In the genomic region with DNA sequence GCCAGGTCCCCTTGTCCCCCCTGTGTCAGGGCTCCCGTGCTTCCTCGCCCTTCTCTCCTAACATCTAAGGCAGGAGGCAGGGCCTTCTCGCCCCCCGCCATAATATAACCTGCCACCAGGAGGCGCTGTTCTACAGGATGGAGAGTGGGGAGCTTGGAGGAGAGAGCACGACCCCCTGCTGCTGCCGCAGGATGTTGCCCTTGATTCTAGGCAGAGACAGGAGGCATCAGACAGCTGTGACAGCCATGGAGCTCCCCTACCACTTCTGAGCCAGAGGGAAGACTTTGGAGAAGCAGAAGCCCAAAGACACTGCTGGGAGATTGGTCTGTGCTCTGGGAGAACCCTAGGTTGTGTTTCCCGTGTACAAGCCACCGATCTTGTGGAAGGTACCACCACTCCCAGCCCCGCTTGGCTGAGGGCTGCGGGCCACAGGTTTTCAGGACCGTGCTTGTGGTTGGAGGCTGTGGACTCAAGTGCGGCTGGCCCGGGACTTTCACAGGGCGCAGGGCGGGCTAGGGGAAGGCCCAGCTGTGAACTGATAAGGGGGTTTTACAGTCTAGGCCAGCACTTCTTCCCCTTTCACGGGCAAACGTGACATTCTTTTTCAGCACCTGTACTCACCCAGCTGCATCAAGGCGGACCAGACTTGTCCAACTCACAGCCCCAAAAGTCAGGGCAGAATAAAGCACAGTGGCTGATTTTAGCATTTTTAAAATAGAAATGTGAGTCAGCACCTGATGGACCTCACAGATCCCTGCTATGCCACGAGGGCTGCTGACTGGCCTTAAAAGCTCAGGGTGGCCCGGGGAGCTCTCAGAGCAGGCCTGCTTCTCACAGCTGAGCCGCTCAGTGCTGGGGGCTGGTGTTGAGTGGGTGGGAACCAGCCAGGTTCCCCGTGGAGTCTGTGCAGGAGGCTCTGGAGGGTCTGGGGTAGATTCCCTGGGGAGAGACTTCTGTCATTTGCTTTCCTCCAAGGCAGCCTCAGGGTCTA, we compare ENCODE assay signal across 8 cellular contexts. TPM values are rescaled to one million over a fixed set of nuclear protein-coding genes. Genes with fewer than 3 reads are reported as not detected.
DNase-seq lines count a peak whose midpoint lies in the region; ATAC-seq and TF ChIP-seq lines count a peak whose summit lies in the region.

No MANE protein-coding gene starts in this region.

- H3K27me3 ChIP-seq in tibial artery, result no peaks in the 10 kb centered on the region

- no peaks in the 10 kb centered on the region for H3K36me3 Mint-ChIP-seq in osteocyte (ENCODE audit: unreplicated experiment)

- intact Hi-C loops in OCI-LY7 (cut with micrococcal nuclease; ENCODE audit: unreplicated experiment) (loop anchor here (1.0 to 10.0 kb wide), 6 partner anchors 42 to 446 kb away; no protein-coding TSS in a partner anchor), tibial artery (cut with DNase I; ENCODE audit: low total_unique reads) (no loop called here)

- no peaks in the 10 kb centered on the region for H3K9me2 ChIP-seq in OCI-LY7 (ENCODE audit: insufficient read depth, low read length)

- H3K4me1 ChIP-seq in OCI-LY7 (ENCODE audit: insufficient read depth, low read length, poor library complexity, severe bottlenecking) (peaks cover 8% of the 10 kb centered on the region), tibial artery (peaks cover 0 to 4% (median 0%) of the 10 kb centered on the region in 4 donors)

- no peaks in the 10 kb centered on the region for H3K9me3 ChIP-seq in OCI-LY7 (ENCODE audit: low read length)
- no peaks in the 10 kb centered on the region for H3K9me3 ChIP-seq in tibial artery

- H3K9me3 Mint-ChIP-seq in osteocyte (ENCODE audit: unreplicated experiment), result no peaks in the 10 kb centered on the region

- H3K27ac ChIP-seq in OCI-LY7 (ENCODE audit: low read depth, low read length, poor library complexity, severe bottlenecking) (no peak overlapping the region), tibial artery (no peak overlapping the region)

- no TSS peak for BruUV-seq in OCI-LY7 (replicated peaks; lab: Mats Ljungman, UMichigan)

- no peaks in the 10 kb centered on the region for H3K79me2 ChIP-seq in OCI-LY7 (ENCODE audit: insufficient read depth, low read depth, low read length)

- POLR2A ChIA-PET in OCI-LY7 (lab: Charles Lee), result interaction anchor here (0.6 to 1.6 kb wide), 3 partner anchors 20 to 520 kb away, joined by 3 to 7 read pairs (median 4); no protein-coding TSS in a partner anchor

- no peaks in the 10 kb centered on the region for H4K20me1 ChIP-seq in OCI-LY7 (ENCODE audit: insufficient read depth, low read length)

- CTCF ChIA-PET in OCI-LY7 (lab: Charles Lee; ENCODE audit: unreplicated experiment), result interaction anchor here (0.6 to 1.1 kb wide), 4 partner anchors 16 to 162 kb away, joined by 3 read pairs; no protein-coding TSS in a partner anchor

- H3K4me3 Mint-ChIP-seq in osteocyte (ENCODE audit: unreplicated experiment), result no peak overlapping the region

- H3K4me1 Mint-ChIP-seq in osteocyte (ENCODE audit: unreplicated experiment), result no peaks in the 10 kb centered on the region

- no peak overlapping the region for H3K4me3 ChIP-seq in OCI-LY7 (ENCODE audit: low read depth, low read length, poor library complexity, severe bottlenecking)
- no peak overlapping the region for H3K4me3 ChIP-seq in tibial artery

- peak; percentile 63 for DNase-seq in DMS 273 treated with DMSO at 0.1 percent for 48 hours (lab: John Stamatoyannopoulos, UW)
- peak; percentile 84 for DNase-seq in OCI-LY7 (ENCODE audit: low spot score)
- peak; percentile 86 for DNase-seq in activated T-cell treated with anti-CD3 and anti-CD28 coated beads for 48 hours (ENCODE audit: low read depth)
- DNase-seq in fibroblast of the conjunctiva (ENCODE audit: low read depth), result peak; percentile 12
- DNase-seq in osteocyte (ENCODE audit: extremely low spot score, unreplicated experiment), result no peak
- peak in 1 of 2 donors; percentile 37 for DNase-seq in tibial artery

- peak overlapping the region; percentile 89 for H2AFZ ChIP-seq in OCI-LY7 (ENCODE audit: low read length)

- peaks cover 22% of the 10 kb centered on the region for H3K27me3 Mint-ChIP-seq in osteocyte (ENCODE audit: unreplicated experiment)

- TF ChIP-seq CTCF in OCI-LY7 (conservative IDR thresholded peaks at IDR 0.05; ENCODE audit: low read length) (peak; percentile 92), osteocyte (IDR thresholded peaks at IDR 0.05) (peak; percentile 54), tibial artery (IDR thresholded peaks at IDR 0.05) (peak; percentile 43 to 44)

- H3K36me3 ChIP-seq in OCI-LY7 (ENCODE audit: insufficient read depth, low read length) (no peaks in the 10 kb centered on the region), tibial artery (no peaks in the 10 kb centered on the region)

- H3K27ac Mint-ChIP-seq in osteocyte (ENCODE audit: unreplicated experiment), result no peak overlapping the region

- H3K4me2 ChIP-seq in OCI-LY7 (ENCODE audit: low read length), result peak overlapping the region; percentile 43; the same call in 1 of the 2 replicates

- ATAC-seq in GM21360 (IDR thresholded peaks at IDR 0.05; ENCODE audit: unreplicated experiment) (peak; percentile 87), HG03575 (IDR thresholded peaks at IDR 0.05; ENCODE audit: extremely low read depth, insufficient number of reproducible peaks, low FRiP score, unreplicated experiment) (peak; percentile 79)

RNA-seq across cellular contexts. Expression of gene TIGIT, which starts 2.6 kb away (rescaled TPM):
- 0.35 TPM in 1 of 2 replicates, not detected in the other for total RNA-seq in OCI-LY7 (2014; rRNA removed; shearing (Covaris generic))
- total RNA-seq in OCI-LY7 (2022) (0.72 and 2.3 TPM in 2 replicates), osteocyte (not detected in 2 replicates)

RNA-seq across cellular contexts. Expression of gene ZNF80, which starts 53.8 kb away (rescaled TPM):
- not detected in 2 replicates for total RNA-seq in OCI-LY7 (2014; rRNA removed; shearing (Covaris generic))
- total RNA-seq in OCI-LY7 (2022) (not detected in 2 replicates), osteocyte (not detected in 2 replicates)
